Comparison of ENCODE assay signal across 11 cellular contexts in genomic region chr15:74423443-74424257, GRCh38. TPM values are rescaled to one million over a fixed set of nuclear protein-coding genes. Genes with fewer than 3 reads are reported as not detected.
DNase-seq lines count a peak whose midpoint lies in the region; ATAC-seq, FAIRE-seq and TF ChIP-seq lines count a peak whose summit lies in the region.
"Had no signal": no experiment of that assay in that cellular context is flagged by ENCODE, and none has a peak within 500 bp of the region (broad histone marks: within the 10 kb centered on the region; RNA-seq: fewer than 3 reads in every experiment).

No MANE protein-coding gene starts in this region.

- H3K4me3 ChIP-seq in PC-3 (ENCODE audit: low read length): no peak overlapping the region
- peak overlapping the region; percentile 46 for H3K4me3 ChIP-seq in skeletal muscle satellite cell (ENCODE audit: low read length)
- H3K4me3 ChIP-seq: coronary artery had no signal

- H4K20me1 ChIP-seq in PC-3 (ENCODE audit: low read length): peaks cover 97% of the 10 kb centered on the region

- intact Hi-C loops in activated CD4-positive, alpha-beta T cell treated with anti-CD3 and anti-CD28 coated beads for 36 hours (cut with DNase I, micrococcal nuclease): no loop called here
- intact Hi-C loops in PC-3 (cut with micrococcal nuclease): no loop called here

- DNase-seq in activated CD4-positive, alpha-beta T cell treated with anti-CD3 and anti-CD28 coated beads for 36 hours: no peak
- DNase-seq in activated CD4-positive, alpha-beta T cell treated with anti-CD3 and anti-CD28 coated beads, Interleukin-2, amount 50 U/mL, for 4 hours: no peak
- DNase-seq in PC-3 (peak; percentile 60), GM19239 (ENCODE audit: insufficient read length, low spot score) (no peak), NCI-H748 treated with DMSO at 0.1 percent for 48 hours (lab: John Stamatoyannopoulos, UW) (no peak)
- DNase-seq in effector memory CD8-positive, alpha-beta T cell: no peak
- DNase-seq: NCI-H524 treated with DMSO at 0.1 percent for 48 hours had no signal

- no peaks in the 10 kb centered on the region for H3F3A ChIP-seq in PC-3 (ENCODE audit: low read length, unreplicated experiment)

- peaks cover 37% of the 10 kb centered on the region for H3K36me3 ChIP-seq in PC-3 (ENCODE audit: low read depth, low read length)
- peaks cover 44% of the 10 kb centered on the region for H3K36me3 ChIP-seq in skeletal muscle satellite cell (ENCODE audit: insufficient read depth, low read length)
- H3K36me3 ChIP-seq: neutrophil had no signal

- H3K27ac Mint-ChIP-seq in activated CD4-positive, alpha-beta T cell treated with anti-CD3 and anti-CD28 coated beads for 36 hours: peak overlapping the region; percentile 59
- peak overlapping the region; percentile 74 to 80 for H3K27ac Mint-ChIP-seq in effector memory CD8-positive, alpha-beta T cell

- H2AFZ ChIP-seq in PC-3 (ENCODE audit: low read length): no peak overlapping the region

- H3K9me3 ChIP-seq in PC-3 (ENCODE audit: low read length) (no peaks in the 10 kb centered on the region), skeletal muscle satellite cell (replicated peaks; ENCODE audit: low read length) (no peaks in the 10 kb centered on the region)
- H3K9me3 ChIP-seq: neutrophil had no signal

- CTCF ChIA-PET in activated CD4-positive, alpha-beta T cell treated with anti-CD3 and anti-CD28 coated beads for 36 hours (lab: Charles Lee): interaction anchor here (0.6 to 1.1 kb wide), 3 partner anchors 16 to 48 kb away, joined by 3 read pairs; no protein-coding TSS in a partner anchor
- CTCF ChIA-PET in PC-3 (lab: Charles Lee): no interaction called here

- POLR2A ChIA-PET in activated CD4-positive, alpha-beta T cell treated with anti-CD3 and anti-CD28 coated beads for 36 hours (lab: Charles Lee): no interaction called here
- POLR2A ChIA-PET in PC-3 (lab: Charles Lee; ENCODE audit: unreplicated experiment): no interaction called here

- no peak for TF ChIP-seq CTCF in PC-3 (conservative IDR thresholded peaks at IDR 0.05; ENCODE audit: low read depth, low read length)

- H3K4me1 Mint-ChIP-seq in activated CD4-positive, alpha-beta T cell treated with anti-CD3 and anti-CD28 coated beads for 36 hours: peaks cover 48% of the 10 kb centered on the region
- peaks cover 20 to 61% of the 10 kb centered on the region in 2 donors for H3K4me1 Mint-ChIP-seq in effector memory CD8-positive, alpha-beta T cell (ENCODE audit: low read depth in 2 of 2)

- H3K9me2 ChIP-seq in PC-3 (replicated peaks; ENCODE audit: low read length): no peaks in the 10 kb centered on the region

- no peaks in the 10 kb centered on the region for H3K9me3 Mint-ChIP-seq in activated CD4-positive, alpha-beta T cell treated with anti-CD3 and anti-CD28 coated beads for 36 hours (ENCODE audit: low read depth)
- H3K9me3 Mint-ChIP-seq in effector memory CD8-positive, alpha-beta T cell: no peaks in the 10 kb centered on the region

- H3K4me1 ChIP-seq in PC-3 (ENCODE audit: insufficient read depth, low read length): peaks cover 68% of the 10 kb centered on the region
- peaks cover 92% of the 10 kb centered on the region for H3K4me1 ChIP-seq in skeletal muscle satellite cell (ENCODE audit: control insufficient read depth, insufficient read depth, low read length)

- ATAC-seq in activated CD4-positive, alpha-beta T cell treated with anti-CD3 and anti-CD28 coated beads for 36 hours: no peak
- ATAC-seq in PC-3 (peak; percentile 6), HG03039 (IDR thresholded peaks at IDR 0.05; ENCODE audit: unreplicated experiment) (no peak)
- ATAC-seq in effector memory CD8-positive, alpha-beta T cell (replicated peaks): no peak

- peaks cover 100% of the 10 kb centered on the region for H3K79me2 ChIP-seq in PC-3 (ENCODE audit: low read length)

- no peaks in the 10 kb centered on the region for H3K27me3 Mint-ChIP-seq in activated CD4-positive, alpha-beta T cell treated with anti-CD3 and anti-CD28 coated beads for 36 hours
- no peaks in the 10 kb centered on the region for H3K27me3 Mint-ChIP-seq in effector memory CD8-positive, alpha-beta T cell

- H3K4me2 ChIP-seq in PC-3 (ENCODE audit: low read length) (peak overlapping the region; percentile 38), skeletal muscle satellite cell (ENCODE audit: low read length) (peak overlapping the region; percentile 68)

- no peak for FAIRE-seq in GM19239 (lab: Jason Lieb, UNC)

- no peak overlapping the region for H3K9ac ChIP-seq in PC-3 (ENCODE audit: low read length)
- peak overlapping the region; percentile 73 for H3K9ac ChIP-seq in skeletal muscle satellite cell (ENCODE audit: low read depth, low read length)

- peaks cover 36% of the 10 kb centered on the region for H3K36me3 Mint-ChIP-seq in activated CD4-positive, alpha-beta T cell treated with anti-CD3 and anti-CD28 coated beads for 36 hours (ENCODE audit: low read depth)
- peaks cover 1% of the 10 kb centered on the region for H3K36me3 Mint-ChIP-seq in effector memory CD8-positive, alpha-beta T cell (ENCODE audit: insufficient read depth)

- no peaks in the 10 kb centered on the region for H3K27me3 ChIP-seq in PC-3 (ENCODE audit: low read length)
- H3K27me3 ChIP-seq in skeletal muscle satellite cell (ENCODE audit: control insufficient read depth, insufficient read depth, low read length): no peaks in the 10 kb centered on the region
- H3K27me3 ChIP-seq: neutrophil had no signal

- H3K27ac ChIP-seq in PC-3 (ENCODE audit: low read length): peak overlapping the region; percentile 38
- H3K27ac ChIP-seq: neutrophil had no signal

- no TSS peak for BruUV-seq in PC-3 (replicated peaks; lab: Mats Ljungman, UMichigan)

- H3K4me3 Mint-ChIP-seq in activated CD4-positive, alpha-beta T cell treated with anti-CD3 and anti-CD28 coated beads for 36 hours: no peak overlapping the region
- no peak overlapping the region for H3K4me3 Mint-ChIP-seq in effector memory CD8-positive, alpha-beta T cell

RNA-seq across cellular contexts. Expression of gene SEMA7A, which starts 10.1 kb away (rescaled TPM):
- 10 to 100 TPM; 57.3 to 57.7 TPM for total RNA-seq in activated CD4-positive, alpha-beta T cell treated with anti-CD3 and anti-CD28 coated beads for 36 hours
- total RNA-seq in PC-3 (2014; rRNA removed): 74.9 and 75.9 TPM in 2 replicates
- total RNA-seq in skeletal muscle satellite cell (2012; rRNA removed): 44.1 and 94.4 TPM in 2 replicates

RNA-seq across cellular contexts. Expression of gene UBL7, which starts 37.3 kb away (rescaled TPM):
- 10 to 100 TPM; 47.5 to 48.6 TPM for total RNA-seq in activated CD4-positive, alpha-beta T cell treated with anti-CD3 and anti-CD28 coated beads for 36 hours
- total RNA-seq in PC-3 (2014; rRNA removed): 46.1 and 57.1 TPM in 2 replicates
- 37.0 and 43.7 TPM in 2 replicates for total RNA-seq in skeletal muscle satellite cell (2012; rRNA removed)

RNA-seq across cellular contexts. Expression of gene CYP11A1, which starts 56.2 kb away (rescaled TPM):
- not detected for total RNA-seq in activated CD4-positive, alpha-beta T cell treated with anti-CD3 and anti-CD28 coated beads for 36 hours
- 0.18 TPM in 1 of 2 replicates, not detected in the other for total RNA-seq in PC-3 (2014; rRNA removed)
- total RNA-seq in skeletal muscle satellite cell (2012; rRNA removed): 0.87 and 1.3 TPM in 2 replicates
